ENCODE assay signal across 17 cellular contexts in the genomic region with DNA sequence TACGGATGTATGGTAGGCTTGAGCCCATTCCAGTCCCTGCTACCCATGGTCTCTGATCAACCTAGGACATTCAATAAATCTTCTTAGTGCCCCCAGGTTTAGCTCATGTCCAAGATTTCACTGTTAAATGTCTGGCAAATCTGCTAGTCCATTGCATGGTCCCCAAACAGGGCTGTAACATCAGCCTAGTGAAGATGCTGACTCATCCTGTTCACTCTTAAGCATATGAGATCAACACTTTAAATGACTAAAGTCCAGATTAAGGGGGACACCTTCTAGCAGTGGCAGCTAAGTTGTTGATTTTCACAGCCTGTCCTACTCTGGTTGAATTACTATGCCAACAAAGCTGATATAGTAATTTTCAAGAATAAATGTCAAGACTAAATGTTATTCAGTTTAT. TPM values are rescaled to one million over a fixed set of nuclear protein-coding genes. Genes with fewer than 3 reads are reported as not detected.
DNase-seq lines count a peak whose midpoint lies in the region; ATAC-seq and TF ChIP-seq lines count a peak whose summit lies in the region.
"Had no signal": no experiment of that assay in that cellular context is flagged by ENCODE, and none has a peak within 500 bp of the region (broad histone marks: within the 10 kb centered on the region; RNA-seq: fewer than 3 reads in every experiment).

No MANE protein-coding gene starts in this region.

- H3K4me1 ChIP-seq in adipocyte (ENCODE audit: control insufficient read depth, insufficient read depth, low read length) (no peaks in the 10 kb centered on the region), right cardiac atrium (ENCODE audit: control insufficient read depth, insufficient read depth, low read length) (no peaks in the 10 kb centered on the region)
- H3K4me1 ChIP-seq: gastrocnemius medialis had no signal

- H3K36me3 ChIP-seq in adipocyte (ENCODE audit: control insufficient read depth, insufficient read depth, low read length, severe bottlenecking), result no peaks in the 10 kb centered on the region
- H3K36me3 ChIP-seq: gastrocnemius medialis had no signal

- H3K27ac ChIP-seq in right cardiac atrium (ENCODE audit: low read length), result no peak overlapping the region
- H3K27ac ChIP-seq: gastrocnemius medialis had no signal

- DNase-seq in A172 (ENCODE audit: low spot score) (peak; percentile 14), EL (peak; percentile 13), adipocyte (ENCODE audit: low read depth) (peak; percentile 12), fibroblast of pulmonary artery (ENCODE audit: low read depth) (peak; percentile 29), right cardiac atrium (no peak), HPDE6-E6E7 (ENCODE audit: extremely low spot score) (no peak), NOMO-1 treated with dmso at 0.1 percent for 144 hours (lab: John Stamatoyannopoulos, UW; ENCODE audit: unreplicated experiment) (no peak)
- DNase-seq: activated gamma-delta T cell treated with Interleukin-2 at 50 U/mL for 16 hours; gastrocnemius medialis; NCI-H187 treated with DMSO at 0.1 percent for 48 hours; NCI-H446; nucleus accumbens; stimulated activated CD4-positive, alpha-beta T cell treated with anti-CD3 and anti-CD28 coated beads, Interleukin-1b, Interleukin-23, amount 100 ng/mL, for 48 hours; SW 1271 had no signal

- H3K9ac ChIP-seq in adipocyte (ENCODE audit: low read length), result no peak overlapping the region

- WGBS in right cardiac atrium, result 100% methylated on average over 1 of the region's 1 CpG

- no peak for TF ChIP-seq CTCF in fibroblast of pulmonary artery (IDR thresholded peaks at IDR 0.05; ENCODE audit: low read length, missing control alignments)

- H3K4me3 ChIP-seq in adipocyte (ENCODE audit: low read length) (no peak overlapping the region), fibroblast of pulmonary artery (replicated peaks; ENCODE audit: low read depth, low read length) (no peak overlapping the region), right cardiac atrium (ENCODE audit: low read length) (no peak overlapping the region)
- H3K4me3 ChIP-seq: gastrocnemius medialis had no signal

- no peak for ATAC-seq in GM21390 (IDR thresholded peaks at IDR 0.05; ENCODE audit: unreplicated experiment)
- ATAC-seq in right cardiac atrium, result no peak
- ATAC-seq: gastrocnemius medialis, left lobe of liver, sciatic nerve had no signal

- no peaks in the 10 kb centered on the region for H3K27me3 ChIP-seq in adipocyte (replicated peaks; ENCODE audit: control insufficient read depth, insufficient read depth, low read length)
- H3K27me3 ChIP-seq in right cardiac atrium (ENCODE audit: control insufficient read depth, insufficient read depth), result no peaks in the 10 kb centered on the region
- H3K27me3 ChIP-seq: gastrocnemius medialis had no signal

- H3K9me3 ChIP-seq in adipocyte (ENCODE audit: control insufficient read depth, low read length), result peaks cover 16% of the 10 kb centered on the region
- no peaks in the 10 kb centered on the region for H3K9me3 ChIP-seq in right cardiac atrium (ENCODE audit: control insufficient read depth, low read length)

- intact Hi-C loops in right cardiac atrium (cut with DNase I), result no loop called here

RNA-seq across cellular contexts. Expression of a gene that starts 46.5 kb away (rescaled TPM):
- 74.7 and 95.8 TPM in 2 replicates for total RNA-seq in A172 (2014; rRNA removed; shearing (Covaris generic))
- under 1 TPM in 3 of 4 donors, not detected in 1; 0.57 to 0.74 (median 0.71) TPM for total RNA-seq in right cardiac atrium
- polyA plus RNA-seq in right cardiac atrium, result 0.23 TPM
- total RNA-seq: gastrocnemius medialis had no signal

Comparison
In these comparisons a context has a peak if more than half of its experiments do, and no peak if none do; other contexts are left out.
1. DNase-seq: peak in A172 (single experiment), EL (single experiment), adipocyte (single experiment) and fibroblast of pulmonary artery (single experiment); none in right cardiac atrium (0 of 3), HPDE6-E6E7 (single experiment) and NOMO-1 treated with dmso at 0.1 percent for 144 hours (single experiment).
2. RNA of a gene that starts 46.5 kb away (total RNA-seq): 74.7 to 95.8 TPM in A172; 0.57 to 0.74 TPM in right cardiac atrium; every median in the first group is over 10 times any median in the second.